ENCODE assay signal across 1 cellular context in the genomic region with DNA sequence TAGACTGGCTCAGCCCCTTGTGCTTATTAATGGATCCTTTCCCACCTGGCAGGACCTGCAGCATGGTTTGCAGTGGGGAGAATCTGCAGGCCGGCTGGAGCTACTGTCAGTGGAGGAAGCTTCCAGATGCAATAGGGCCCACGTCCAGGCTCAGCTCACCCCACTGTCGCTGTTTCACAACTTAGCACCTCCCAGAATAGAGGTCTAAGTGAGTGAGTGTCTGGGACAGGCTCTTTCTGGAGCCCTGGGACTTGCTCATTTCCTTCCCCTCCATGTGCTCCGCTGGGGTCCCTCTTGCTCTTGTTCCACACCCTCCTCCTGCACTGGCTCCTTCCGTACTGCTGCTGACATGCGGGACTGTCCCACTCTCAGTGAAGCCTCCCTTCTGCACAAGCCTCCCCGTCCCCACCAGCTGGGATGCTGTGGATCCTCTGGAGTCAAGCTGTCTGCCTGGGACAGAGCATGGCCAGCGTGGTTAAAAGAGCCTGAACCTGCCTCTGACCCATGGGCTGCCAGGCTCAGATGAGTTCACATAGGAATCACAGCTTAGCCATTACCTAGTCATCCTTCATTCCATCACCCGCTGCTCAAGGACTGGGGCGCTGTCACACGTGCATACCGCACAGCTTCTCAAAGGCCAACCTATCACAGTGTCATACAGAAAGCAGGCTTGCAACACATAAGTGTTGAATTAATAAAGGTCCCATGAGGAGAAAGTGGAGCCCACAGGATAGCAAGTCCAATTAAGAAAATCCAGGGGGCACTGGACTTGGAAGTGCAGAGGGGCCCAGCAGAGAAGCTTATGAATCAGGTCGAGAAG.
TF ChIP-seq lines count a peak whose summit lies in the region.

No MANE protein-coding gene starts in this region.

TF ChIP-seq in GM23338, 12 proteins besides CTCF, POLR2A, EP300 and RAD21 (continued from another document):
- TF ChIP-seq EZH2 (IDR thresholded peaks at IDR 0.05; ENCODE audit: low read depth, unreplicated experiment): no peak
- no peak for TF ChIP-seq CREB1 (CRISPR knock-in tag; IDR thresholded peaks at IDR 0.05; ENCODE audit: low read depth)
- TF ChIP-seq, protein P1, sequence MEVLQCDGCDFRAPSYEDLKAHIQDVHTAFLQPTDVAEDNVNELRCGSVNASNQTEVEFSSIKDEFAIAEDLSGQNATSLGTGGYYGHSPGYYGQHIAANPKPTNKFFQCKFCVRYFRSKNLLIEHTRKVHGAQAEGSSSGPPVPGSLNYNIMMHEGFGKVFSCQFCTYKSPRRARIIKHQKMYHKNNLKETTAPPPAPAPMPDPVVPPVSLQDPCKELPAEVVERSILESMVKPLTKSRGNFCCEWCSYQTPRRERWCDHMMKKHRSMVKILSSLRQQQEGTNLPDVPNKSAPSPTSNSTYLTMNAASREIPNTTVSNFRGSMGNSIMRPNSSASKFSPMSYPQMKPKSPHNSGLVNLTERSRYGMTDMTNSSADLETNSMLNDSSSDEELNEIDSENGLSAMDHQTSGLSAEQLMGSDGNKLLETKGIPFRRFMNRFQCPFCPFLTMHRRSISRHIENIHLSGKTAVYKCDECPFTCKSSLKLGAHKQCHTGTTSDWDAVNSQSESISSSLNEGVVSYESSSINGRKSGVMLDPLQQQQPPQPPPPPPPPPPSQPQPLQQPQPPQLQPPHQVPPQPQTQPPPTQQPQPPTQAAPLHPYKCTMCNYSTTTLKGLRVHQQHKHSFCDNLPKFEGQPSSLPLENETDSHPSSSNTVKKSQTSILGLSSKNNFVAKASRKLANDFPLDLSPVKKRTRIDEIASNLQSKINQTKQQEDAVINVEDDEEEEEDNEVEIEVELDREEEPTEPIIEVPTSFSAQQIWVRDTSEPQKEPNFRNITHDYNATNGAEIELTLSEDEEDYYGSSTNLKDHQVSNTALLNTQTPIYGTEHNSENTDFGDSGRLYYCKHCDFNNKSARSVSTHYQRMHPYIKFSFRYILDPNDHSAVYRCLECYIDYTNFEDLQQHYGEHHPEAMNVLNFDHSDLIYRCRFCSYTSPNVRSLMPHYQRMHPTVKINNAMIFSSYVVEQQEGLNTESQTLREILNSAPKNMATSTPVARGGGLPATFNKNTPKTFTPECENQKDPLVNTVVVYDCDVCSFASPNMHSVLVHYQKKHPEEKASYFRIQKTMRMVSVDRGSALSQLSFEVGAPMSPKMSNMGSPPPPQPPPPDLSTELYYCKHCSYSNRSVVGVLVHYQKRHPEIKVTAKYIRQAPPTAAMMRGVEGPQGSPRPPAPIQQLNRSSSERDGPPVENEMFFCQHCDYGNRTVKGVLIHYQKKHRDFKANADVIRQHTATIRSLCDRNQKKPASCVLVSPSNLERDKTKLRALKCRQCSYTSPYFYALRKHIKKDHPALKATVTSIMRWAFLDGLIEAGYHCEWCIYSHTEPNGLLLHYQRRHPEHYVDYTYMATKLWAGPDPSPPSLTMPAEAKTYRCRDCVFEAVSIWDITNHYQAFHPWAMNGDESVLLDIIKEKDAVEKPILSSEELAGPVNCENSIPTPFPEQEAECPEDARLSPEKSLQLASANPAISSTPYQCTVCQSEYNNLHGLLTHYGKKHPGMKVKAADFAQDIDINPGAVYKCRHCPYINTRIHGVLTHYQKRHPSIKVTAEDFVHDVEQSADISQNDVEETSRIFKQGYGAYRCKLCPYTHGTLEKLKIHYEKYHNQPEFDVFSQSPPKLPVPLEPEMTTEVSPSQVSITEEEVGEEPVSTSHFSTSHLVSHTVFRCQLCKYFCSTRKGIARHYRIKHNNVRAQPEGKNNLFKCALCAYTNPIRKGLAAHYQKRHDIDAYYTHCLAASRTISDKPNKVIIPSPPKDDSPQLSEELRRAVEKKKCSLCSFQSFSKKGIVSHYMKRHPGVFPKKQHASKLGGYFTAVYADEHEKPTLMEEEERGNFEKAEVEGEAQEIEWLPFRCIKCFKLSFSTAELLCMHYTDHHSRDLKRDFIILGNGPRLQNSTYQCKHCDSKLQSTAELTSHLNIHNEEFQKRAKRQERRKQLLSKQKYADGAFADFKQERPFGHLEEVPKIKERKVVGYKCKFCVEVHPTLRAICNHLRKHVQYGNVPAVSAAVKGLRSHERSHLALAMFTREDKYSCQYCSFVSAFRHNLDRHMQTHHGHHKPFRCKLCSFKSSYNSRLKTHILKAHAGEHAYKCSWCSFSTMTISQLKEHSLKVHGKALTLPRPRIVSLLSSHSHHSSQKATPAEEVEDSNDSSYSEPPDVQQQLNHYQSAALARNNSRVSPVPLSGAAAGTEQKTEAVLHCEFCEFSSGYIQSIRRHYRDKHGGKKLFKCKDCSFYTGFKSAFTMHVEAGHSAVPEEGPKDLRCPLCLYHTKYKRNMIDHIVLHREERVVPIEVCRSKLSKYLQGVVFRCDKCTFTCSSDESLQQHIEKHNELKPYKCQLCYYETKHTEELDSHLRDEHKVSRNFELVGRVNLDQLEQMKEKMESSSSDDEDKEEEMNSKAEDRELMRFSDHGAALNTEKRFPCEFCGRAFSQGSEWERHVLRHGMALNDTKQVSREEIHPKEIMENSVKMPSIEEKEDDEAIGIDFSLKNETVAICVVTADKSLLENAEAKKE (CRISPR knock-in tag; IDR thresholded peaks at IDR 0.05): no peak
- no peak for TF ChIP-seq ZNF331 (CRISPR knock-in tag; IDR thresholded peaks at IDR 0.05; ENCODE audit: low read depth)
- no peak for TF ChIP-seq ZNF114 (CRISPR knock-in tag; IDR thresholded peaks at IDR 0.05)
